ENCODE assay signal across 28 cellular contexts in genomic region chr17:45264430-45264829, GRCh38. TPM values are rescaled to one million over a fixed set of nuclear protein-coding genes. Genes with fewer than 3 reads are reported as not detected.
"Had no signal": no experiment of that assay in that cellular context is flagged by ENCODE, and none has a peak within 500 bp of the region (broad histone marks: within the 10 kb centered on the region; RNA-seq: fewer than 3 reads in every experiment).

No MANE protein-coding gene starts in this region.

- H2AFZ ChIP-seq: parathyroid adenoma had no signal

- H3K9ac ChIP-seq: parathyroid adenoma had no signal

- DNase-seq: activated CD8-positive, alpha-beta memory T cell treated with anti-CD3 and anti-CD28 coated beads, Interleukin-2, amount 50 U/mL, for 48 hours; activated effector memory CD4-positive, alpha-beta T cell treated with Interleukin-2 at 50 U/mL for 16 hours; activated naive CD4-positive, alpha-beta T cell treated with anti-CD3 and anti-CD28 coated beads, Interleukin-2, amount 50 U/mL, for 16 hours; activated naive CD8-positive, alpha-beta T cell treated with anti-CD3 and anti-CD28 coated beads, Interleukin-2, amount 50 U/mL, for 24 hours; activated T-cell treated with anti-CD3 and anti-CD28 coated beads, Interleukin-2, amount 50 U/mL, for 72 hours; anterior cingulate cortex; body of pancreas; effector CD8-positive, alpha-beta T cell; erythroblast; foreskin fibroblast; lower lobe of right lung; mesendoderm; mucosa of descending colon; nephron progenitor cell; nucleus accumbens; stimulated activated CD4-positive, alpha-beta T cell treated with anti-CD3 and anti-CD28 coated beads, Interleukin-15, amount 100 ng/mL, for 24 hours; stimulated activated CD8-positive, alpha-beta memory T cell treated with anti-CD3 and anti-CD28 coated beads, Interleukin-4, amount 100 ng/mL, for 48 hours; stimulated activated naive CD4-positive, alpha-beta T cell treated with Interleukin-2 at 50 U/mL for 16 hours; WERI-Rb-1 had no signal

- H3K27ac ChIP-seq: body of pancreas, lower lobe of right lung, parathyroid adenoma, right lobe of liver, thoracic aorta, WERI-Rb-1 had no signal

- H3K27ac Mint-ChIP-seq: activated naive CD8-positive, alpha-beta T cell treated with anti-CD3 and anti-CD28 coated beads, Interleukin-2, amount 50 U/mL, for 24 hours; activated T-cell treated with anti-CD3 and anti-CD28 coated beads, Interleukin-2, amount 50 U/mL, for 72 hours; nephron progenitor cell; type B pancreatic cell had no signal

- H3K4me3 ChIP-seq: body of pancreas, cardiac muscle cell, lower lobe of right lung, mucosa of descending colon, right lobe of liver, skin epidermis, thoracic aorta had no signal

- H3K9me3 ChIP-seq: body of pancreas, lower lobe of right lung, mucosa of descending colon, right lobe of liver, thoracic aorta had no signal

- ATAC-seq: activated naive CD8-positive, alpha-beta T cell treated with anti-CD3 and anti-CD28 coated beads, Interleukin-2, amount 50 U/mL, for 24 hours; activated T-cell treated with anti-CD3 and anti-CD28 coated beads, Interleukin-2, amount 50 U/mL, for 72 hours; body of pancreas; lower lobe of right lung; mucosa of descending colon had no signal

- H3K27me3 ChIP-seq: body of pancreas, right lobe of liver had no signal

- H3K27me3 Mint-ChIP-seq: activated naive CD8-positive, alpha-beta T cell treated with anti-CD3 and anti-CD28 coated beads, Interleukin-2, amount 50 U/mL, for 24 hours had no signal

- H3K4me3 Mint-ChIP-seq: activated naive CD8-positive, alpha-beta T cell treated with anti-CD3 and anti-CD28 coated beads, Interleukin-2, amount 50 U/mL, for 24 hours; activated T-cell treated with anti-CD3 and anti-CD28 coated beads, Interleukin-2, amount 50 U/mL, for 72 hours; nephron progenitor cell; type B pancreatic cell had no signal

- H3K9me3 Mint-ChIP-seq: activated naive CD8-positive, alpha-beta T cell treated with anti-CD3 and anti-CD28 coated beads, Interleukin-2, amount 50 U/mL, for 24 hours; activated T-cell treated with anti-CD3 and anti-CD28 coated beads, Interleukin-2, amount 50 U/mL, for 72 hours; nephron progenitor cell; type B pancreatic cell had no signal

RNA-seq across cellular contexts. Expression of gene SPATA32, which starts 2.5 kb away (rescaled TPM):
- total RNA-seq: cerebellum, fibroblast of lung, kidney, lower lobe of right lung, right lobe of liver, thoracic aorta had no signal
- polyA plus RNA-seq: cardiac muscle cell, fibroblast of lung had no signal
